ENCODE assay signal across 2 cellular contexts in the genomic region with DNA sequence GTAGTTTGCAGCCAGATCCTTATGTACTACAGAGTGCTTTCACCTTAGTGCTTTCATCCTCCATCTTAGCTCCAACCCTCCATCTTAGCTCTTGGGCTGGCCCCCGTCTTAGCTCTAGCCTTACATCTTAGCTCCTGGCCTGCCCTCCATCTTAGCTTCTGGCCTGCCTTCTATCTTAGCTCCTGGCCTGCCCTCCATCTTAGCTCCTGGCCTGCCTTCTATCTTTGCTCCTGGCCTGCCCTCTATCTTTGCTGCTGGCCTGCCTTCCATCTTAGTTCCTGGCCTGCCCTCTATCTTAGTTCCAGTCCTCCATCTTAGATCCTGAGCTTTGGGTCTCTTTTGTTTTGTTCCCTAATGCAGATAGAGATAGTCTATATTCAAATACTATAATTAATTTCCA.
TF ChIP-seq lines count a peak whose summit lies in the region.

No MANE protein-coding gene starts in this region.

TF ChIP-seq in HCT116, 20 proteins besides CTCF, POLR2A, EP300 and RAD21:
- TF ChIP-seq YY1 (IDR thresholded peaks at IDR 0.05; ENCODE audit: extremely low read depth, insufficient replicate concordance, low read depth, low read length) (peak; percentile 8), CEBPB (IDR thresholded peaks at IDR 0.05; ENCODE audit: low read depth) (no peak), EZH2 (IDR thresholded peaks at IDR 0.05) (no peak)

TF ChIP-seq in H1, 55 proteins besides CTCF, POLR2A, EP300 and RAD21:
- peak; percentile 85 for TF ChIP-seq YY1 (IDR thresholded peaks at IDR 0.05; ENCODE audit: low read depth, low read length)
- no peak for TF ChIP-seq KDM5A (IDR thresholded peaks at IDR 0.05; ENCODE audit: low read length)
